ENCODE assay signal across 8 cellular contexts in the genomic region with DNA sequence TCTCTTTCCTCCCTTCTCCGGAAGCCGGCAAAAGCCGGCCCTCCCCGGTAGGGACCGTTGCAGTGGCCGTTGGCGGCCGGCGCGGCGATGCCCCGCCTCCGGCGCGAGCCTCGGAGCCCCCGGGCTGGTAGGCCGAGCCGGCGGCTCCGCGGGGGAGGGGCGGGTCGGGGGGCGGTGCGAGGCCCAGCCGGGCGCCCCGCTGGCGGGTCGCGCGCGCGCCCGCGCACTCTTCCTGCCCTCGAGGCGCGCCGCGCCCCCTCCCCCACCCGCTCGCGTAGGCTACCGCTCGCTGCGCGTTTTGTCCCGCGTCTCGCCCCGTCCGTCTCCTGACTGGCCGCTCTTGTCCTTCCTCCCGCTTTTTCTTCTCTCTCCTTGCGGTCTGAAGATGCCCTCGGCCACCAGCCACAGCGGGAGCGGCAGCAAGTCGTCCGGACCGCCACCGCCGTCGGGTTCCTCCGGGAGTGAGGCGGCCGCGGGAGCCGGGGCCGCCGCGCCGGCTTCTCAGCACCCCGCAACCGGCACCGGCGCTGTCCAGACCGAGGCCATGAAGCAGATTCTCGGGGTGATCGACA. TPM values are rescaled to one million over a fixed set of nuclear protein-coding genes. Genes with fewer than 3 reads are reported as not detected.
DNase-seq lines count a peak whose midpoint lies in the region; ATAC-seq and TF ChIP-seq lines count a peak whose summit lies in the region.

No MANE protein-coding gene starts in this region.

- peak; percentile 14 for ATAC-seq in GM18870 (IDR thresholded peaks at IDR 0.05; ENCODE audit: unreplicated experiment)
- ATAC-seq in HG03108 (IDR thresholded peaks at IDR 0.05; ENCODE audit: unreplicated experiment): peak; percentile 54

- CTCF ChIA-PET in AG04449 (lab: Yijun Ruan, JAX): interaction anchor here (0.7 to 1.3 kb wide), 2 partner anchors 33 to 402 kb away, joined by 3 read pairs; no protein-coding TSS in a partner anchor

- POLR2A ChIA-PET in AG04449 (lab: Yijun Ruan, JAX): interaction anchor here (1.7 kb wide), 1 partner anchor 53 kb away, joined by 9 read pairs; a partner anchor contains a TSS

- DNase-seq in AG04449 (ENCODE audit: low read depth, low spot score) (no peak), NCI-H226 (peak; percentile 83), cerebellum (ENCODE audit: low spot score) (peak; percentile 88), kidney glomerular epithelial cell (lab: John Stamatoyannopoulos, UW) (peak; percentile 69)
- peak; percentile 80 for DNase-seq in activated CD4-positive, alpha-beta T cell treated with anti-CD3 and anti-CD28 coated beads for 1 hour
- DNase-seq in stimulated activated CD4-positive, alpha-beta T cell treated with anti-CD3 and anti-CD28 coated beads, Interleukin-15, amount 100 ng/mL, for 48 hours (ENCODE audit: low read depth in 2 of 2): peak; percentile 81 to 90

- H3K4me3 ChIP-seq in AG04449 (ENCODE audit: low read depth, low read length): peak overlapping the region; percentile 89

- no peak for TF ChIP-seq CTCF in AG04449 (IDR thresholded peaks at IDR 0.05; ENCODE audit: insufficient read depth, low read length, missing control alignments)

RNA-seq across cellular contexts. Expression of a gene that starts 0.6 kb away (rescaled TPM):
- 281 TPM for total RNA-seq in cerebellum

RNA-seq across cellular contexts. Expression of a gene that starts 53.3 kb away (rescaled TPM):
- 19.9 TPM for total RNA-seq in cerebellum
